In genomic region chrX:131306602-131307001, GRCh38 we compare ENCODE assay signal across 30 cellular contexts. TPM values are rescaled to one million over a fixed set of nuclear protein-coding genes. Genes with fewer than 3 reads are reported as not detected.
"Had no signal": no experiment of that assay in that cellular context is flagged by ENCODE, and none has a peak within 500 bp of the region (broad histone marks: within the 10 kb centered on the region; RNA-seq: fewer than 3 reads in every experiment).

No MANE protein-coding gene starts in this region.

- H3K27ac ChIP-seq: brain microvascular endothelial cell, coronary artery, dorsolateral prefrontal cortex, esophagus muscularis mucosa, foreskin keratinocyte, gastrocnemius medialis, heart left ventricle had no signal

- H3K9me3 Mint-ChIP-seq: activated CD4-positive, alpha-beta T cell treated with anti-CD3 and anti-CD28 coated beads, Interleukin-2, amount 10 ng/mL, durations not matched to agents 7 days and 5 days; activated CD8-positive, alpha-beta T cell treated with anti-CD3 and anti-CD28 coated beads for 36 hours; activated T-cell treated with anti-CD3 and anti-CD28 coated beads, Interleukin-2, amount 50 U/mL, for 4 hours; activated T-helper 17 cell treated with anti-CD3 and anti-CD28 coated beads, Interleukin-2, amount 50 U/mL, for 72 hours; central memory CD8-positive, alpha-beta T cell; dendritic cell treated with granulocyte-macrophage colony-stimulating factor and Interleukin-4, amounts not matched to agents 40 ng/mL and 50 ng/mL, for 4 days had no signal

- H3K9me3 ChIP-seq: esophagus muscularis mucosa, gastrocnemius medialis, heart left ventricle had no signal

- H3K36me3 Mint-ChIP-seq: activated naive CD8-positive, alpha-beta T cell had no signal

- H3K4me3 ChIP-seq: coronary artery, dorsolateral prefrontal cortex, esophagus muscularis mucosa, gastrocnemius medialis, heart left ventricle had no signal

- H3K27me3 Mint-ChIP-seq: activated CD8-positive, alpha-beta T cell treated with anti-CD3 and anti-CD28 coated beads for 36 hours; activated naive CD8-positive, alpha-beta T cell; central memory CD8-positive, alpha-beta T cell; dendritic cell treated with granulocyte-macrophage colony-stimulating factor and Interleukin-4, amounts not matched to agents 40 ng/mL and 50 ng/mL, for 4 days had no signal

- H3K27me3 ChIP-seq: brain microvascular endothelial cell, foreskin keratinocyte had no signal

- H3K4me1 Mint-ChIP-seq: activated CD4-positive, alpha-beta T cell treated with anti-CD3 and anti-CD28 coated beads, Interleukin-2, amount 10 ng/mL, durations not matched to agents 7 days and 5 days; activated T-helper 17 cell treated with anti-CD3 and anti-CD28 coated beads, Interleukin-2, amount 50 U/mL, for 72 hours; central memory CD8-positive, alpha-beta T cell had no signal

- ATAC-seq: activated CD8-positive, alpha-beta T cell treated with anti-CD3 and anti-CD28 coated beads for 36 hours; activated T-cell treated with anti-CD3 and anti-CD28 coated beads, Interleukin-2, amount 50 U/mL, for 4 hours; activated T-helper 17 cell treated with anti-CD3 and anti-CD28 coated beads, Interleukin-2, amount 50 U/mL, for 72 hours; foreskin keratinocyte; gastrocnemius medialis; heart left ventricle had no signal

- H3K27ac Mint-ChIP-seq: activated CD4-positive, alpha-beta T cell treated with anti-CD3 and anti-CD28 coated beads, Interleukin-2, amount 10 ng/mL, durations not matched to agents 7 days and 5 days; activated CD8-positive, alpha-beta T cell treated with anti-CD3 and anti-CD28 coated beads for 36 hours; activated naive CD8-positive, alpha-beta T cell; activated T-helper 17 cell treated with anti-CD3 and anti-CD28 coated beads, Interleukin-2, amount 50 U/mL, for 72 hours; dendritic cell treated with granulocyte-macrophage colony-stimulating factor and Interleukin-4, amounts not matched to agents 40 ng/mL and 50 ng/mL, for 4 days had no signal

- H3K4me1 ChIP-seq: esophagus muscularis mucosa, foreskin keratinocyte, gastrocnemius medialis, heart left ventricle had no signal

- H3K4me3 Mint-ChIP-seq: activated CD4-positive, alpha-beta T cell treated with anti-CD3 and anti-CD28 coated beads, Interleukin-2, amount 10 ng/mL, durations not matched to agents 7 days and 5 days; activated CD8-positive, alpha-beta T cell treated with anti-CD3 and anti-CD28 coated beads for 36 hours; activated naive CD8-positive, alpha-beta T cell; activated T-cell treated with anti-CD3 and anti-CD28 coated beads, Interleukin-2, amount 50 U/mL, for 4 hours; activated T-helper 17 cell treated with anti-CD3 and anti-CD28 coated beads, Interleukin-2, amount 50 U/mL, for 72 hours; central memory CD8-positive, alpha-beta T cell; dendritic cell treated with granulocyte-macrophage colony-stimulating factor and Interleukin-4, amounts not matched to agents 40 ng/mL and 50 ng/mL, for 4 days had no signal

- DNase-seq: activated CD4-positive, alpha-beta T cell treated with anti-CD3 and anti-CD28 coated beads for 1 hour; activated CD4-positive, alpha-beta T cell treated with anti-CD3 and anti-CD28 coated beads for 4 hours; activated CD4-positive, alpha-beta T cell treated with anti-CD3 and anti-CD28 coated beads, Interleukin-2, amount 10 ng/mL, durations not matched to agents 7 days and 5 days; activated CD4-positive, alpha-beta T cell treated with anti-CD3 and anti-CD28 coated beads, Interleukin-2, amount 50 U/mL, for 48 hours; activated CD8-positive, alpha-beta memory T cell treated with anti-CD3 and anti-CD28 coated beads for 24 hours; activated CD8-positive, alpha-beta T cell treated with anti-CD3 and anti-CD28 coated beads for 36 hours; activated effector memory CD4-positive, alpha-beta T cell treated with Interleukin-2 at 50 U/mL for 16 hours; activated gamma-delta T cell treated with Interleukin-2 at 50 U/mL for 16 hours; activated naive CD4-positive, alpha-beta T cell treated with anti-CD3 and anti-CD28 coated beads, Interleukin-2, amount 50 U/mL, for 16 hours; activated naive CD4-positive, alpha-beta T cell treated with Interleukin-2 at 50 U/mL for 16 hours; activated T-cell treated with anti-CD3 and anti-CD28 coated beads, Interleukin-2, amount 50 U/mL, for 4 hours; amniotic stem cell; anterior cingulate cortex; brain microvascular endothelial cell; dorsolateral prefrontal cortex; effector memory CD4-positive, alpha-beta T cell; erythroblast; foreskin keratinocyte; gastrocnemius medialis; glutamatergic neuron; heart left ventricle; T-helper 2 cell had no signal

- H3K36me3 ChIP-seq: brain microvascular endothelial cell, esophagus muscularis mucosa, gastrocnemius medialis, heart left ventricle had no signal

- FAIRE-seq: bronchial epithelial cell had no signal

RNA-seq across cellular contexts. Expression of gene IGSF1, which starts 17.5 kb away (rescaled TPM):
- total RNA-seq: activated CD4-positive, alpha-beta T cell treated with anti-CD3 and anti-CD28 coated beads, Interleukin-2, amount 10 ng/mL, durations not matched to agents 7 days and 5 days; activated CD8-positive, alpha-beta T cell treated with anti-CD3 and anti-CD28 coated beads for 36 hours; activated T-cell treated with anti-CD3 and anti-CD28 coated beads, Interleukin-2, amount 50 U/mL, for 4 hours; activated T-helper 17 cell treated with anti-CD3 and anti-CD28 coated beads, Interleukin-2, amount 50 U/mL, for 72 hours; bronchial epithelial cell; foreskin keratinocyte; T-helper 1 cell treated with Interleukin-12 subunit alpha and Interleukin-12 subunit beta and Interleukin-4 antibody, amounts not matched to agents 30 ng/mL and 1 ng/mL, for 36 hours had no signal
- polyA plus RNA-seq: foreskin keratinocyte had no signal
